Comparison of ENCODE assay signal across 8 cellular contexts in the genomic region with DNA sequence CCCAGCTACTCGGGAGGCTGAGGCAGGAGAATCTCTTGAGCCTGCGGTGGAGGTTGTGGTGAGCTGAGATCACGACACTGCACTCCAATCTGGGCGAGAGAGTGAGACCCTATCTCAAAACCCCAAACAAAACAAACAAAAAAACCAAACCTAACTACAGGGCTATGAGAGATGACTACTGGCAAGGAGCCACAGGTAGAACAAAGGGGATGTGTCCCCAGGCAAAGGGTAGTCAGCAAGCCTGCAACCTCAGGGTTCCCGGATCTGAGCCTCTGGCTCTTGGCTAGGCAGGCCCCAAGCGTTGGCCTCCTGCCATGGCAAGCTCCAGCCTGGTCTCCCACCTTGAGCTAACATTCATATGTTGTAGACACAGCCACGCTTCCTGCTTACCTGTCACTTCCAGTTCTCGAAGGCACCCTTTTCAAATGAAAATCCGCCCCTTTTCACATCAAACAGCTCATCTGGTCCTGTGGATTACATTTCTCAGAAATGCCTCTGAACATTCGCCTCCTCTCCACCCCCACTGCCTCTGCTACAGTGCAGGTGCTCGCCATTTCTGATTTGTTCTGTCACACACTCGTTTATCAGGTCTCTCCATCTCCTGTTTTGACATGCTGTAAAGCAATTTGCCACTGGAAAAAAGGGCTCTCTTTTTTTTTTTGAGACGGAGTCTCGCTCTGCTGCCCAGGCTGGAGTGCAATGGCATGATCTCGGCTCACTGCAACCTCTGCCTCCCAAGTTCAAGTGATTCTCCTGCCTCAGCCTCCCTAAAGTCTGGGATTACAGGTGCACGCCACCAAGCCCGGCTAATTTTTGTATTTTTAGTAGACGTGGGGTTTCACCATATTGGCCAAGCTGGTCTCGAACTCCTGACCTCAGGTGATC. TPM values are rescaled to one million over a fixed set of nuclear protein-coding genes. Genes with fewer than 3 reads are reported as not detected.
DNase-seq lines count a peak whose midpoint lies in the region; ATAC-seq, FAIRE-seq and TF ChIP-seq lines count a peak whose summit lies in the region.

No MANE protein-coding gene starts in this region.

- H3K4me3 ChIP-seq in HepG2 (replicated peaks in 1 of 3; ENCODE audit: insufficient read depth in 1 of 3, low read depth in 2 of 3, low read length in 3 of 3) (peak overlapping the region; percentile 43 to 53 (median 45)), coronary artery (no peak overlapping the region)

- H3K4me2 ChIP-seq in HepG2 (ENCODE audit: low read depth, low read length), result peak overlapping the region; percentile 88

- H3K36me3 Mint-ChIP-seq in CD4-positive, alpha-beta T cell (ENCODE audit: low read depth), result peaks cover 8% of the 10 kb centered on the region
- peaks cover 36% of the 10 kb centered on the region for H3K36me3 Mint-ChIP-seq in activated T-cell treated with anti-CD3 and anti-CD28 coated beads, Interleukin-2, amount 50 U/mL, for 24 hours (ENCODE audit: low read depth)

- peak overlapping the region; percentile 36 for H3K4me3 Mint-ChIP-seq in CD4-positive, alpha-beta T cell
- H3K4me3 Mint-ChIP-seq in activated T-cell treated with anti-CD3 and anti-CD28 coated beads, Interleukin-2, amount 50 U/mL, for 24 hours, result peak overlapping the region; percentile 48

- peak overlapping the region; percentile 87 for H3K27ac Mint-ChIP-seq in CD4-positive, alpha-beta T cell
- H3K27ac Mint-ChIP-seq in activated T-cell treated with anti-CD3 and anti-CD28 coated beads, Interleukin-2, amount 50 U/mL, for 24 hours, result peak overlapping the region; percentile 88

- no peaks in the 10 kb centered on the region for H3K9me3 ChIP-seq in CD4-positive, alpha-beta T cell (ENCODE audit: control insufficient read depth, low read length)
- no peaks in the 10 kb centered on the region for H3K9me3 ChIP-seq in HepG2 (ENCODE audit: low read length)

- TF ChIP-seq CTCF in CD4-positive, alpha-beta T cell (IDR thresholded peaks at IDR 0.05), result no peak
- TF ChIP-seq CTCF in HepG2 (CRISPR knock-in tag; IDR thresholded peaks at IDR 0.05), result peak; percentile 57
- TF ChIP-seq CTCF in coronary artery (IDR thresholded peaks at IDR 0.05), result no peak
- TF ChIP-seq CTCF in GM10266 (IDR thresholded peaks at IDR 0.05; ENCODE audit: control insufficient read depth, insufficient read depth, low read depth, missing control alignments), result no peak

- H3K27ac ChIP-seq in CD4-positive, alpha-beta T cell (ENCODE audit: low read depth, low read length), result peak overlapping the region; percentile 73
- peak overlapping the region; percentile 25 for H3K27ac ChIP-seq in HepG2 (ENCODE audit: extremely low read length, insufficient read depth, low read length)
- no peak overlapping the region for H3K27ac ChIP-seq in coronary artery

- peaks cover 34% of the 10 kb centered on the region for H3K4me1 ChIP-seq in HepG2 (ENCODE audit: insufficient read depth, low read length)

- H3K27me3 ChIP-seq in CD4-positive, alpha-beta T cell (ENCODE audit: control insufficient read depth, insufficient read depth, low read length), result no peaks in the 10 kb centered on the region
- H3K27me3 ChIP-seq in HepG2 (ENCODE audit: control insufficient read depth in 1 of 2, insufficient read depth in 2 of 2, low read length in 2 of 2), result no peaks in the 10 kb centered on the region

- in situ Hi-C loops in HepG2 (cut with HindIII; ENCODE audit: extremely low pct_ligation_motif_present, low pct_unique_long_range_greater_than_20kb), result no loop called here

- peak; percentile 96 for FAIRE-seq in HepG2 (lab: Jason Lieb, UNC)

- no peaks in the 10 kb centered on the region for H4K20me1 ChIP-seq in HepG2 (ENCODE audit: insufficient read depth, low read length)

- H3K9ac ChIP-seq in HepG2 (ENCODE audit: insufficient read depth, low read depth, low read length), result peak overlapping the region; percentile 42

- peaks cover 59% of the 10 kb centered on the region for H3K4me1 Mint-ChIP-seq in CD4-positive, alpha-beta T cell (ENCODE audit: low read depth)
- peaks cover 44% of the 10 kb centered on the region for H3K4me1 Mint-ChIP-seq in activated T-cell treated with anti-CD3 and anti-CD28 coated beads, Interleukin-2, amount 50 U/mL, for 24 hours (ENCODE audit: low read depth)

- peak; percentile 89 for ATAC-seq in CD4-positive, alpha-beta T cell (ENCODE audit: poor library complexity)
- ATAC-seq in HepG2 (peak; percentile 99), GM18858 (IDR thresholded peaks at IDR 0.05; ENCODE audit: unreplicated experiment) (no peak)

- no TSS peak for BruUV-seq in HepG2 (replicated peaks; lab: Mats Ljungman, UMichigan)

- 7% methylated on average over 19 of the region's 19 CpGs for WGBS in HepG2 (ENCODE audit: low lambda C conversion rate)

- POLR2A ChIA-PET in CD4-positive, alpha-beta T cell (lab: Charles Lee), result interaction anchor here (0.7 to 6.8 kb wide), 12 partner anchors 10 to 292 kb away, joined by 3 to 43 read pairs (median 4); partner anchors contain the start of genes ACTR3 and SLC35F5
- POLR2A ChIA-PET in HepG2 (lab: Yijun Ruan, JAX), result interaction anchor here (0.8 to 4.5 kb wide), 9 partner anchors 9 to 120 kb away, joined by 3 to 79 read pairs (median 5); partner anchors contain the start of genes ACTR3 and SLC35F5

- H3K9me3 Mint-ChIP-seq in CD4-positive, alpha-beta T cell, result no peaks in the 10 kb centered on the region
- H3K9me3 Mint-ChIP-seq in activated T-cell treated with anti-CD3 and anti-CD28 coated beads, Interleukin-2, amount 50 U/mL, for 24 hours, result no peaks in the 10 kb centered on the region

- H2AFZ ChIP-seq in HepG2 (ENCODE audit: low read length), result peak overlapping the region; percentile 77

- TF ChIP-seq EP300 in HepG2 (IDR thresholded peaks at IDR 0.05; ENCODE audit: low read depth in 2 of 2, low read length in 2 of 2) (peak in 1 of 2 experiments; percentile 51; a peak in 1 of 4 replicates), HepG2 (CRISPR knock-in tag; IDR thresholded peaks at IDR 0.05; ENCODE audit: borderline replicate concordance) (peak; percentile 27; the same call in 1 of the 2 replicates)

- no peaks in the 10 kb centered on the region for H3K36me3 ChIP-seq in HepG2 (replicated peaks in 1 of 2; ENCODE audit: control insufficient read depth in 1 of 2, insufficient read depth in 2 of 2, low read length in 2 of 2)

- peak; percentile 52; the same call in 1 of the 2 replicates for TF ChIP-seq RAD21 in HepG2 (CRISPR knock-in tag; IDR thresholded peaks at IDR 0.05)

- intact Hi-C loops in CD4-positive, alpha-beta T cell (cut with DNase I, micrococcal nuclease), result loop anchor here in 1 of 2 experiments (1.0 to 5.0 kb wide), 2 partner anchors 13 to 119 kb away; partner anchors contain the start of gene SLC35F5
- intact Hi-C loops in HepG2 (cut with micrococcal nuclease; ENCODE audit: unreplicated experiment), result loop anchor here (1.0 to 2.0 kb wide), 3 partner anchors 13 to 120 kb away; partner anchors contain the start of gene SLC35F5

- TF ChIP-seq POLR2A in HepG2 (IDR thresholded peaks at IDR 0.05; ENCODE audit: insufficient read depth in 1 of 2, low read depth in 2 of 2, low read length in 2 of 2), result no peak

- no peaks in the 10 kb centered on the region for H3K27me3 Mint-ChIP-seq in CD4-positive, alpha-beta T cell
- no peaks in the 10 kb centered on the region for H3K27me3 Mint-ChIP-seq in activated T-cell treated with anti-CD3 and anti-CD28 coated beads, Interleukin-2, amount 50 U/mL, for 24 hours

- CTCF ChIA-PET in CD4-positive, alpha-beta T cell (lab: Charles Lee), result interaction anchor here (1.2 to 1.8 kb wide), 2 partner anchors 15 to 273 kb away, joined by 3 to 4 read pairs; no protein-coding TSS in a partner anchor
- CTCF ChIA-PET in HepG2 (lab: Yijun Ruan, JAX; ENCODE audit: low intra/inter-chr PET ratio, low total read pairs), result no interaction called here

- peak; percentile 48 to 85 (median 72) for DNase-seq in CD4-positive, alpha-beta T cell
- DNase-seq in NCI-H510A (lab: John Stamatoyannopoulos, UW) (peak; percentile 14), HepG2 (ENCODE audit: low spot score) (peak; percentile 98), coronary artery (ENCODE audit: low spot score) (no peak), GM10266 (ENCODE audit: extremely low spot score) (no peak)
- peak; percentile 76 for DNase-seq in activated T-cell treated with anti-CD3 and anti-CD28 coated beads, Interleukin-2, amount 50 U/mL, for 24 hours
- peak; percentile 59 to 91 (median 78) for DNase-seq in stimulated activated naive CD4-positive, alpha-beta T cell (lab: John Stamatoyannopoulos, UW)

- no peaks in the 10 kb centered on the region for H3K79me2 ChIP-seq in HepG2 (ENCODE audit: insufficient read depth, low read length)

TF ChIP-seq in HepG2, 621 proteins besides CTCF, POLR2A, EP300 and RAD21 (continues in another document):
- peak; percentile 90 for TF ChIP-seq ZNF350 (CRISPR knock-in tag; IDR thresholded peaks at IDR 0.05; ENCODE audit: borderline replicate concordance, low read depth)

RNA-seq across cellular contexts. Expression of gene ACTR3, which starts 13.1 kb away (rescaled TPM):
- 100 to 1,000 TPM; 118 to 123 TPM for total RNA-seq in CD4-positive, alpha-beta T cell
- 225 and 321 TPM in 2 replicates for total RNA-seq in HepG2 (2016; rRNA removed; fragmentation: Illumina TruSeq; extraction: Trizol)
- 18.8 and 19.5 TPM in 2 replicates for total RNA-seq in HepG2 (2016; cell fraction: cytosol; rRNA removed; fragmentation: Illumina TruSeq; extraction: Trizol; ENCODE audit: low read depth)
- total RNA-seq in HepG2 (2016; cell fraction: insoluble cytoplasmic fraction; rRNA removed; fragmentation: Illumina TruSeq; extraction: Trizol), result 228 and 315 TPM in 2 replicates
- 52.2 and 56.6 TPM in 2 replicates for total RNA-seq in HepG2 (2016; cell fraction: membrane; rRNA removed; fragmentation: Illumina TruSeq; extraction: Trizol)
- 127 and 131 TPM in 2 replicates for total RNA-seq in HepG2 (2016; cell fraction: nucleus; rRNA removed; fragmentation: Illumina TruSeq; extraction: Trizol)
- 97.1 and 123 TPM in 2 replicates for polyA plus RNA-seq in HepG2 (2011; rRNA removed)
- polyA plus RNA-seq in HepG2 (2011; cell fraction: cytosol; rRNA removed), result 60.4 and 86.6 TPM in 2 replicates
- polyA plus RNA-seq in HepG2 (2011; cell fraction: nucleus; rRNA removed), result 31.1 and 37.9 TPM in 2 replicates
- 118 and 123 TPM in 2 replicates for polyA plus RNA-seq in HepG2 (2012)
- polyA plus RNA-seq in HepG2 (2016; cell fraction: cytosol; fragmentation: Illumina TruSeq; extraction: Trizol; ENCODE audit: low read depth), result 12.9 and 14.5 TPM in 2 replicates
- polyA plus RNA-seq in HepG2 (2016; cell fraction: insoluble cytoplasmic fraction; fragmentation: Illumina TruSeq; extraction: Trizol; ENCODE audit: low read depth), result 250 and 264 TPM in 2 replicates
- 26.5 and 26.8 TPM in 2 replicates for polyA plus RNA-seq in HepG2 (2016; cell fraction: membrane; fragmentation: Illumina TruSeq; extraction: Trizol; ENCODE audit: low read depth)
- 96.6 and 101 TPM in 2 replicates for polyA plus RNA-seq in HepG2 (2016; cell fraction: nucleus; fragmentation: Illumina TruSeq; extraction: Trizol; ENCODE audit: insufficient read depth, low read depth)
- polyA minus RNA-seq in HepG2 (2011; rRNA and poly(A)+ RNA removed; ENCODE audit: low replicate concordance), result 74.5 and 227 TPM in 2 replicates
- polyA minus RNA-seq in HepG2 (2011; cell fraction: cytosol; rRNA and poly(A)+ RNA removed), result 198 and 203 TPM in 2 replicates
- polyA minus RNA-seq in HepG2 (2011; cell fraction: nucleus; rRNA and poly(A)+ RNA removed), result 201 and 233 TPM in 2 replicates

Comparison
In these comparisons a context has a peak if more than half of its experiments do, and no peak if none do; other contexts are left out.
1. DNase-seq: peak in CD4-positive, alpha-beta T cell (10 of 10), NCI-H510A (single experiment), activated T-cell treated with anti-CD3 and anti-CD28 coated beads, Interleukin-2, amount 50 U/mL, for 24 hours (single experiment), HepG2 (single experiment) and stimulated activated naive CD4-positive, alpha-beta T cell (6 of 6); none in coronary artery (single experiment) and GM10266 (single experiment).
2. H3K27ac ChIP-seq: peak in CD4-positive, alpha-beta T cell (single experiment) and HepG2 (single experiment); none in coronary artery (0 of 2).